Comparison of ENCODE assay signal across 9 cellular contexts in genomic region chr17:39450051-39450450, GRCh38. TPM values are rescaled to one million over a fixed set of nuclear protein-coding genes. Genes with fewer than 3 reads are reported as not detected.
DNase-seq lines count a peak whose midpoint lies in the region; ATAC-seq and TF ChIP-seq lines count a peak whose summit lies in the region.
"Had no signal": no experiment of that assay in that cellular context is flagged by ENCODE, and none has a peak within 500 bp of the region (broad histone marks: within the 10 kb centered on the region; RNA-seq: fewer than 3 reads in every experiment).

No MANE protein-coding gene starts in this region.

- H3K4me1 ChIP-seq in heart right ventricle = peaks cover 0 to 24% (median 16%) of the 10 kb centered on the region in 9 donors
- peaks cover 12% of the 10 kb centered on the region for H3K4me1 ChIP-seq in adipocyte (ENCODE audit: control insufficient read depth, insufficient read depth, low read length)
- H3K4me1 ChIP-seq in upper lobe of right lung = peaks cover 7% of the 10 kb centered on the region

- H3K9ac ChIP-seq in adipocyte (ENCODE audit: low read length) = peak overlapping the region; percentile 92

- H3K9me3 Mint-ChIP-seq in memory B cell = no peaks in the 10 kb centered on the region

- no peaks in the 10 kb centered on the region for H3K27me3 ChIP-seq in heart right ventricle
- H3K27me3 ChIP-seq in adipocyte (replicated peaks; ENCODE audit: control insufficient read depth, insufficient read depth, low read length) = no peaks in the 10 kb centered on the region
- H3K27me3 ChIP-seq in upper lobe of right lung = no peaks in the 10 kb centered on the region

- H3K4me3 ChIP-seq in heart right ventricle = peak overlapping the region in 8 of 10 donors; percentile 62 to 92 (median 71)
- H3K4me3 ChIP-seq in adipocyte (ENCODE audit: low read length) = peak overlapping the region; percentile 98
- H3K4me3 ChIP-seq in upper lobe of right lung = peak overlapping the region; percentile 76

- H3K4me3 Mint-ChIP-seq in memory B cell = peak overlapping the region; percentile 11

- TF ChIP-seq CTCF in heart right ventricle (IDR thresholded peaks at IDR 0.05) (no peak), upper lobe of right lung (IDR thresholded peaks at IDR 0.05) (no peak)

- ATAC-seq in heart right ventricle (no peak), left ventricle myocardium superior (no peak), memory B cell (ENCODE audit: low read depth) (no peak), upper lobe of right lung (no peak)

- H3K36me3 ChIP-seq in heart right ventricle (peaks cover 0 to 39% (median 19%) of the 10 kb centered on the region in 9 donors), adipocyte (ENCODE audit: control insufficient read depth, insufficient read depth, low read length, severe bottlenecking) (peaks cover 19% of the 10 kb centered on the region), upper lobe of right lung (peaks cover 30% of the 10 kb centered on the region)

- H3K27ac Mint-ChIP-seq in memory B cell = peak overlapping the region; percentile 96

- intact Hi-C loops in heart right ventricle (cut with DNase I) = no loop called here
- intact Hi-C loops in left ventricle myocardium superior (cut with micrococcal nuclease) = no loop called here
- intact Hi-C loops in upper lobe of right lung (cut with DNase I) = no loop called here
- intact Hi-C loops in posterior cingulate gyrus (cut with DNase I) = no loop called here

- H3K4me1 Mint-ChIP-seq in memory B cell = peaks cover 11% of the 10 kb centered on the region

- H3K9me3 ChIP-seq in heart right ventricle (no peaks in the 10 kb centered on the region), adipocyte (ENCODE audit: control insufficient read depth, low read length) (no peaks in the 10 kb centered on the region), upper lobe of right lung (no peaks in the 10 kb centered on the region)

- DNase-seq in heart right ventricle (no peak), left ventricle myocardium superior (no peak), adipocyte (ENCODE audit: low read depth) (no peak), memory B cell (ENCODE audit: low spot score in 2 of 2) (no peak), upper lobe of right lung (peak; percentile 36), NCI-H128 (lab: John Stamatoyannopoulos, UW; ENCODE audit: unreplicated experiment) (no peak), amniotic stem cell (lab: John Stamatoyannopoulos, UW) (no peak), posterior cingulate gyrus (no peak)
- DNase-seq: activated gamma-delta T cell treated with Interleukin-2 at 50 U/mL for 16 hours had no signal

- H3K27ac ChIP-seq in heart right ventricle (peak overlapping the region in 1 of 10 donors; percentile 84), upper lobe of right lung (no peak overlapping the region)

- peaks cover 7% of the 10 kb centered on the region for H3K36me3 Mint-ChIP-seq in memory B cell

- WGBS in heart right ventricle, 2 donors = 84 to 85% methylated on average over 13 of the region's 13 CpGs

- no peaks in the 10 kb centered on the region for H3K27me3 Mint-ChIP-seq in memory B cell

RNA-seq across cellular contexts. Expression of gene MED1, which starts 1.0 kb away (rescaled TPM):
- 10 to 100 TPM; 21.8 to 27.3 (median 25.8) TPM for total RNA-seq in heart right ventricle
- 1 to 10 TPM; 5.8 to 7.2 TPM for polyA plus RNA-seq in heart right ventricle
- total RNA-seq in left ventricle myocardium superior = 21.5 TPM
- total RNA-seq in upper lobe of right lung = 37.2 TPM

RNA-seq across cellular contexts. Expression of gene CDK12, which starts 11.2 kb away (rescaled TPM):
- total RNA-seq in heart right ventricle (10 to 100 TPM; 20.0 to 29.3 (median 24.3) TPM), left ventricle myocardium superior (20.2 TPM), upper lobe of right lung (53.6 TPM)
- 1 to 10 TPM; 5.0 to 9.6 TPM for polyA plus RNA-seq in heart right ventricle

RNA-seq across cellular contexts. Expression of gene FBXL20, which starts 48.6 kb away (rescaled TPM):
- total RNA-seq in heart right ventricle (10 to 100 TPM in 9 of 10 donors, 1 to 10 TPM in 1; 7.1 to 19.7 (median 15.7) TPM), left ventricle myocardium superior (13.4 TPM), upper lobe of right lung (23.9 TPM)
- polyA plus RNA-seq in heart right ventricle = 1 to 10 TPM; 1.7 to 3.9 TPM
